Comparison of ENCODE assay signal across 16 cellular contexts in the genomic region with DNA sequence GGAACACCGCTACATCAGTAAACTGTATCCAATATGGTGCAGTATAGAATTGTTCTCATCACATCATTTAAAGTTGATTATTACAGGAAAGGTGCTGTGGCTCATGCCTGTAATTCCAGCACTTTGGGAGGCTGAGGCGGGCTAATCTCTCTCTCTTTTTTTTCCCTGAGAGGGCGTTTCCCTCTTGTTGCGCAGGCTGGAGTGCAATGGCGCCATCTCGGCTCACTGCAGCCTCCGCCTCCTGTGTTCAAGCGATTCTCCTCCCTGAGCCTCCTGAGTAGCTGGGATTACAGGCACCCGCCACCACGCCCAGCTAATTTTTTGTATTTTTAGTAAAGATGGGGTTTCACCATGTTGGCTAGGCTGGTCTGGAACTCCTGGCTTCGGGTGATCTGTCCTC. TPM values are rescaled to one million over a fixed set of nuclear protein-coding genes. Genes with fewer than 3 reads are reported as not detected.
DNase-seq lines count a peak whose midpoint lies in the region; ATAC-seq, FAIRE-seq and TF ChIP-seq lines count a peak whose summit lies in the region.
"Not testable (repeated sequence)": the region's sequence is repeated elsewhere in the genome, so short reads cannot be mapped to it uniquely, and the experiment has no call there.
"Had no signal": no experiment of that assay in that cellular context is flagged by ENCODE, and none has a peak within 500 bp of the region (broad histone marks: within the 10 kb centered on the region; RNA-seq: fewer than 3 reads in every experiment).

No MANE protein-coding gene starts in this region.

- in situ Hi-C loops in GM23248 (cut with MboI): not testable (repeated sequence)

- H3K9me3 ChIP-seq in A549; GM23248 (ENCODE audit: low read depth); OCI-LY3 (ENCODE audit: insufficient read depth, low read length); adipocyte (ENCODE audit: control insufficient read depth, low read length); skeletal muscle satellite cell (replicated peaks; ENCODE audit: low read length): not testable (repeated sequence)

- H3K27me3 Mint-ChIP-seq in activated CD4-positive, alpha-beta memory T cell treated with anti-CD3 and anti-CD28 coated beads for 36 hours; naive B cell: not testable (repeated sequence)

- not testable (repeated sequence) for H3K36me3 ChIP-seq in GM23248 (ENCODE audit: low read depth); adipocyte (ENCODE audit: control insufficient read depth, insufficient read depth, low read length, severe bottlenecking); skeletal muscle satellite cell (ENCODE audit: insufficient read depth, low read length)
- H3K36me3 ChIP-seq in OCI-LY3 (replicated peaks; ENCODE audit: low read depth, low read length): peaks cover 10% of the 10 kb centered on the region

- not testable (repeated sequence) for H3K4me3 ChIP-seq in A549; OCI-LY3 (ENCODE audit: low read length)
- H3K4me3 ChIP-seq in GM23248 (peak overlapping the region; percentile 75; the same call in 1 of the 2 replicates), adipocyte (ENCODE audit: low read length) (peak overlapping the region; percentile 92), epithelial cell of proximal tubule (ENCODE audit: low read depth, low read length) (peak overlapping the region; percentile 86), skeletal muscle satellite cell (ENCODE audit: low read length) (peak overlapping the region; percentile 75)

- H3K36me3 Mint-ChIP-seq in activated CD4-positive, alpha-beta memory T cell treated with anti-CD3 and anti-CD28 coated beads for 36 hours: peaks cover 25% of the 10 kb centered on the region
- H3K36me3 Mint-ChIP-seq in naive B cell: not testable (repeated sequence)

- DNase-seq in A549 (ENCODE audit: low read depth in 1 of 2, low spot score in 1 of 2); GM23248; activated CD4-positive, alpha-beta memory T cell treated with anti-CD3 and anti-CD28 coated beads for 36 hours; adipocyte (ENCODE audit: low read depth); epithelial cell of proximal tubule (ENCODE audit: low read depth); naive B cell: not testable (repeated sequence)

- H2AFZ ChIP-seq in GM23248: peak overlapping the region; percentile 81; the same call in 1 of the 2 replicates
- H2AFZ ChIP-seq in OCI-LY3 (ENCODE audit: low read depth, low read length): not testable (repeated sequence)

- CTCF ChIA-PET in A549 (lab: Yijun Ruan, JAX): interaction anchor here (1.1 to 1.4 kb wide), 3 partner anchors 18 to 471 kb away, joined by 3 to 4 read pairs (median 3); no protein-coding TSS in a partner anchor
- CTCF ChIA-PET in activated CD4-positive, alpha-beta memory T cell treated with anti-CD3 and anti-CD28 coated beads for 36 hours (lab: Charles Lee): interaction anchor here (2.3 kb wide), 1 partner anchor 18 kb away, joined by 6 read pairs; no protein-coding TSS in a partner anchor

- not testable (repeated sequence) for TF ChIP-seq EP300 in A549 (IDR thresholded peaks at IDR 0.05)

- peaks cover 48% of the 10 kb centered on the region for H3K79me2 ChIP-seq in GM23248 (ENCODE audit: insufficient read depth)
- H3K79me2 ChIP-seq in OCI-LY3 (ENCODE audit: low read length): peaks cover 42% of the 10 kb centered on the region

- peak overlapping the region; percentile 98 for H3K4me2 ChIP-seq in A549
- not testable (repeated sequence) for H3K4me2 ChIP-seq in GM23248 (ENCODE audit: unreplicated experiment)
- H3K4me2 ChIP-seq in OCI-LY3 (ENCODE audit: low read length): peak overlapping the region; percentile 69
- H3K4me2 ChIP-seq in skeletal muscle satellite cell (ENCODE audit: low read length): peak overlapping the region; percentile 80

- peak overlapping the region; percentile 64 for H3K27ac Mint-ChIP-seq in activated CD4-positive, alpha-beta memory T cell treated with anti-CD3 and anti-CD28 coated beads for 36 hours
- peak overlapping the region; percentile 97 to 99 (median 98) for H3K27ac Mint-ChIP-seq in naive B cell

- TF ChIP-seq CTCF in A549 (IDR thresholded peaks at IDR 0.05); OCI-LY3 (IDR thresholded peaks at IDR 0.05; ENCODE audit: low read depth, low read length); epithelial cell of proximal tubule (conservative IDR thresholded peaks at IDR 0.05; ENCODE audit: low read depth, low read length): not testable (repeated sequence)

- H3K27me3 ChIP-seq in GM23248 (replicated peaks; ENCODE audit: insufficient read depth); OCI-LY3 (ENCODE audit: low read depth, low read length); adipocyte (replicated peaks; ENCODE audit: control insufficient read depth, insufficient read depth, low read length); skeletal muscle satellite cell (ENCODE audit: control insufficient read depth, insufficient read depth, low read length): not testable (repeated sequence)

- not testable (repeated sequence) for H3K9me3 Mint-ChIP-seq in activated CD4-positive, alpha-beta memory T cell treated with anti-CD3 and anti-CD28 coated beads for 36 hours; naive B cell

- POLR2A ChIA-PET in A549 (lab: Yijun Ruan, JAX): not testable (repeated sequence)
- POLR2A ChIA-PET in activated CD4-positive, alpha-beta memory T cell treated with anti-CD3 and anti-CD28 coated beads for 36 hours (lab: Charles Lee): interaction anchor here (0.7 kb wide), 1 partner anchor 10 kb away, joined by 4 read pairs; no protein-coding TSS in a partner anchor

- not testable (repeated sequence) for H4K20me1 ChIP-seq in GM23248 (ENCODE audit: insufficient read depth); OCI-LY3 (ENCODE audit: insufficient read depth, low read length)

- H3K4me3 Mint-ChIP-seq in activated CD4-positive, alpha-beta memory T cell treated with anti-CD3 and anti-CD28 coated beads for 36 hours: peak overlapping the region; percentile 43
- H3K4me3 Mint-ChIP-seq in naive B cell: peak overlapping the region in 7 of 8 donors; percentile 62 to 98 (median 84)

- peaks cover 37% of the 10 kb centered on the region for H3K4me1 Mint-ChIP-seq in activated CD4-positive, alpha-beta memory T cell treated with anti-CD3 and anti-CD28 coated beads for 36 hours (ENCODE audit: low read depth)
- peaks cover 25 to 49% (median 32%) of the 10 kb centered on the region in 3 donors for H3K4me1 Mint-ChIP-seq in naive B cell

- H3K9me2 ChIP-seq in GM23248 (ENCODE audit: insufficient read depth): not testable (repeated sequence)

- intact Hi-C loops in activated CD4-positive, alpha-beta memory T cell treated with anti-CD3 and anti-CD28 coated beads for 36 hours (cut with micrococcal nuclease): loop anchor here (5.0 kb wide), 1 partner anchor 544 kb away; a partner anchor contains a TSS

- not testable (repeated sequence) for H3F3A ChIP-seq in GM23248 (ENCODE audit: insufficient read depth)

- not testable (repeated sequence) for H3K9ac ChIP-seq in GM23248; OCI-LY3 (ENCODE audit: low read length); adipocyte (ENCODE audit: low read length); skeletal muscle satellite cell (ENCODE audit: low read depth, low read length)

- H3K4me1 ChIP-seq in A549; skeletal muscle satellite cell (ENCODE audit: control insufficient read depth, insufficient read depth, low read length): not testable (repeated sequence)
- H3K4me1 ChIP-seq in GM23248 (ENCODE audit: insufficient read depth) (0 out of 2 replicates have a peak, but pooled peaks cover 12% of the 10 kb centered on the region), OCI-LY3 (ENCODE audit: low read length) (peaks cover 11% of the 10 kb centered on the region), adipocyte (ENCODE audit: control insufficient read depth, insufficient read depth, low read length) (peaks cover 16% of the 10 kb centered on the region)

- TF ChIP-seq RAD21 in A549 (conservative IDR thresholded peaks at IDR 0.05 in 1 of 2, IDR thresholded peaks at IDR 0.05 in 1 of 2): not testable (repeated sequence)

- TF ChIP-seq POLR2A in A549 (IDR thresholded peaks at IDR 0.05; ENCODE audit: low read length): not testable (repeated sequence)

- not testable (repeated sequence) for FAIRE-seq in A549 (lab: Jason Lieb, UNC)

- ATAC-seq in A549; naive B cell (ENCODE audit: low read depth in 2 of 2): not testable (repeated sequence)

- WGBS in A549 (ENCODE audit: missing lambda C conversion rate): 98% methylated on average over 11 of the region's 11 CpGs
- WGBS in GM23248 (ENCODE audit: low coverage in 1 of 2, low lambda C conversion rate in 2 of 2, missing lambda C conversion rate in 2 of 2), 2 experiments: 98 to 99% methylated on average over 11 of the region's 11 CpGs

- not testable (repeated sequence) for H3K27ac ChIP-seq in A549; GM23248; OCI-LY3 (ENCODE audit: low read length)

RNA-seq across cellular contexts. Expression of a gene that starts 1.5 kb away (rescaled TPM):
- polyA plus RNA-seq in A549 (2011; rRNA removed) (49.6 and 63.9 TPM in 2 replicates), A549 (2017; fragmentation: RNase III; extraction: RNeasy Plus Mini Kit Qiagen cat#74134 plus additional on column Dnase treatment) (38.4 to 40.8 TPM (median 40.2 TPM) in 3 replicates), GM23248 (2016; fragmentation: Nextera tagmentation; extraction: Ambion mirVana) (38.3 and 38.9 TPM in 2 replicates), naive B cell (ENCODE audit: low read depth in 6 of 6) (10 to 100 TPM; 26.8 to 74.1 (median 43.2) TPM)
- polyA plus RNA-seq in A549 (2012; cell fraction: cytosol; rRNA removed): 11.3 and 12.0 TPM in 2 replicates
- polyA plus RNA-seq in A549 (2012; cell fraction: nucleus; rRNA removed): 4.0 and 6.4 TPM in 2 replicates
- 9.6 and 11.0 TPM in 2 replicates for polyA minus RNA-seq in A549 (2011; rRNA and poly(A)+ RNA removed)
- 26.0 and 26.9 TPM in 2 replicates for total RNA-seq in GM23248 (2014; rRNA removed; shearing (Covaris generic))
- 10 to 100 TPM; 22.1 to 24.3 TPM for total RNA-seq in activated CD4-positive, alpha-beta memory T cell treated with anti-CD3 and anti-CD28 coated beads for 36 hours
- 32.2 and 33.6 TPM in 2 replicates for total RNA-seq in epithelial cell of proximal tubule
- total RNA-seq in skeletal muscle satellite cell (2012; rRNA removed): 25.3 and 27.4 TPM in 2 replicates

RNA-seq across cellular contexts. Expression of a gene that starts 54.0 kb away (rescaled TPM):
- polyA plus RNA-seq in A549 (2011; rRNA removed) (0.21 TPM in 2 replicates), A549 (2017; fragmentation: RNase III; extraction: RNeasy Plus Mini Kit Qiagen cat#74134 plus additional on column Dnase treatment) (0.05 to 0.12 TPM (median 0.12 TPM) in 3 replicates), GM23248 (2016; fragmentation: Nextera tagmentation; extraction: Ambion mirVana) (not detected in 2 replicates), naive B cell (ENCODE audit: low read depth in 6 of 6) (not detected)
- polyA plus RNA-seq in A549 (2012; cell fraction: cytosol; rRNA removed): 0.04 and 0.05 TPM in 2 replicates
- 0.07 TPM in 1 of 2 replicates, not detected in the other for polyA plus RNA-seq in A549 (2012; cell fraction: nucleus; rRNA removed)
- 1.6 TPM in 1 of 2 replicates, not detected in the other for polyA minus RNA-seq in A549 (2011; rRNA and poly(A)+ RNA removed)
- not detected in 2 replicates for total RNA-seq in GM23248 (2014; rRNA removed; shearing (Covaris generic))
- not detected for total RNA-seq in activated CD4-positive, alpha-beta memory T cell treated with anti-CD3 and anti-CD28 coated beads for 36 hours
- total RNA-seq in epithelial cell of proximal tubule: 0.17 TPM in 1 of 2 replicates, not detected in the other
- total RNA-seq in skeletal muscle satellite cell (2012; rRNA removed): not detected in 2 replicates
- total RNA-seq: bronchial epithelial cell; heart right ventricle; NCI-H460; pancreas; Right ventricle myocardium superior; T-helper 2 cell treated with Interferon-gamma antibody and Interleukin-4, amounts not matched to agents 100 ng/mL and 5 ng/mL, for 36 hours; testis had no signal
- polyA plus RNA-seq: CD14-positive monocyte, heart right ventricle, pancreas had no signal
